ENCODE assay signal across 8 cellular contexts in genomic region chr7:105678811-105679495, GRCh38.
A peak's percentile ranks its signal among the peaks of the same experiment; 100 is the strongest.
DNase-seq lines count a peak whose midpoint lies in the region; ATAC-seq and TF ChIP-seq lines count a peak whose summit lies in the region.

No MANE protein-coding gene starts in this region.

- H3K27ac ChIP-seq in coronary artery (peak overlapping the region; percentile 41 to 78), transverse colon (peak overlapping the region; percentile 70 to 77 (median 75)), MM.1S (ENCODE audit: low read length) (no peak overlapping the region)

- peak; percentile 51 for ATAC-seq in GM21528 (IDR thresholded peaks at IDR 0.05; ENCODE audit: low FRiP score, unreplicated experiment)

- no peak for TF ChIP-seq EP300 in transverse colon (IDR thresholded peaks at IDR 0.05; ENCODE audit: low read depth)

- H2AFZ ChIP-seq in MM.1S (ENCODE audit: low read length): no peak overlapping the region

- TF ChIP-seq POLR2A in transverse colon (IDR thresholded peaks at IDR 0.05): peak; percentile 38

- H3K4me3 ChIP-seq in coronary artery (peak overlapping the region; percentile 68), transverse colon (peak overlapping the region in 3 of 4 donors; percentile 13 to 42 (median 33)), MM.1S (ENCODE audit: low read length) (no peak overlapping the region)

- H3K4me3 Mint-ChIP-seq in CD14-positive monocyte: peak overlapping the region; percentile 95 to 98
- no peak overlapping the region for H3K4me3 Mint-ChIP-seq in glutamatergic neuron (ENCODE audit: unreplicated experiment)

- no peaks in the 10 kb centered on the region for H3F3A ChIP-seq in MM.1S (ENCODE audit: insufficient read depth, low read length)

- no peaks in the 10 kb centered on the region for H4K20me1 ChIP-seq in MM.1S (ENCODE audit: insufficient read depth, low read length)

- in situ Hi-C loops in transverse colon (cut with MboI; ENCODE audit: low pct_ligation_motif_present in 1 of 4, low pct_unique_long_range_greater_than_20kb in 1 of 4, low sequenced_read_pairs in 3 of 4): no loop called here

- no peak overlapping the region for H3K4me2 ChIP-seq in MM.1S (ENCODE audit: low read depth, low read length)

- no peaks in the 10 kb centered on the region for H3K27me3 ChIP-seq in transverse colon
- H3K27me3 ChIP-seq in MM.1S (replicated peaks; ENCODE audit: insufficient read depth, low read length): no peaks in the 10 kb centered on the region

- H3K9me3 Mint-ChIP-seq in CD14-positive monocyte (no peaks in the 10 kb centered on the region), glutamatergic neuron (ENCODE audit: unreplicated experiment) (peaks cover 2% of the 10 kb centered on the region)

- TF ChIP-seq CTCF in CD14-positive monocyte (IDR thresholded peaks at IDR 0.05) (no peak), coronary artery (IDR thresholded peaks at IDR 0.05) (no peak), transverse colon (IDR thresholded peaks at IDR 0.05) (no peak), MM.1S (IDR thresholded peaks at IDR 0.05; ENCODE audit: low read length) (no peak), glutamatergic neuron (IDR thresholded peaks at IDR 0.05; ENCODE audit: partially characterized antibody, unreplicated experiment) (no peak)

- no peaks in the 10 kb centered on the region for H3K79me2 ChIP-seq in MM.1S (ENCODE audit: low read length)

- no peak overlapping the region for H3K9ac ChIP-seq in MM.1S (ENCODE audit: low read length)

- no peaks in the 10 kb centered on the region for H3K9me2 ChIP-seq in MM.1S (replicated peaks; ENCODE audit: insufficient read depth, low read length)

- no peaks in the 10 kb centered on the region for H3K36me3 ChIP-seq in transverse colon
- H3K36me3 ChIP-seq in MM.1S (replicated peaks; ENCODE audit: insufficient read depth, low read length): no peaks in the 10 kb centered on the region

- H3K27me3 Mint-ChIP-seq in CD14-positive monocyte (ENCODE audit: low read depth in 3 of 3) (no peaks in the 10 kb centered on the region), glutamatergic neuron (ENCODE audit: unreplicated experiment) (peaks cover 4% of the 10 kb centered on the region)

- peaks cover 14 to 49% (median 32%) of the 10 kb centered on the region in 4 donors for H3K4me1 ChIP-seq in transverse colon
- no peaks in the 10 kb centered on the region for H3K4me1 ChIP-seq in MM.1S (ENCODE audit: low read length)

- H3K4me1 Mint-ChIP-seq in CD14-positive monocyte (peaks cover 81% of the 10 kb centered on the region), glutamatergic neuron (ENCODE audit: low read depth, unreplicated experiment) (peaks cover 14% of the 10 kb centered on the region)

- H3K9me3 ChIP-seq in transverse colon: no peaks in the 10 kb centered on the region
- no peaks in the 10 kb centered on the region for H3K9me3 ChIP-seq in MM.1S (replicated peaks; ENCODE audit: insufficient read depth, low read length)

- peaks cover 4% of the 10 kb centered on the region in 2 donors for H3K36me3 Mint-ChIP-seq in CD14-positive monocyte
- H3K36me3 Mint-ChIP-seq in glutamatergic neuron (ENCODE audit: unreplicated experiment): peaks cover under 1% of the 10 kb centered on the region

- DNase-seq in CD14-positive monocyte (ENCODE audit: low spot score): peak; percentile 82
- DNase-seq in OCI-M2 (lab: John Stamatoyannopoulos, UW; ENCODE audit: unreplicated experiment): peak; percentile 40
- peak; percentile 85 for DNase-seq in coronary artery (ENCODE audit: low spot score)
- DNase-seq in midbrain (lab: John Stamatoyannopoulos, UW): peak; percentile 33
- peak; percentile 76 for DNase-seq in transverse colon
- no peak for DNase-seq in MM.1S
- no peak for DNase-seq in glutamatergic neuron

- H3K27ac Mint-ChIP-seq in CD14-positive monocyte (peak overlapping the region; percentile 94 to 98 (median 95)), glutamatergic neuron (ENCODE audit: unreplicated experiment) (no peak overlapping the region)

- intact Hi-C loops in CD14-positive monocyte (cut with micrococcal nuclease): loop anchor here in 1 of 2 donors (10.0 kb wide), 1 partner anchor 126 kb away; no protein-coding TSS in a partner anchor
- intact Hi-C loops in transverse colon (cut with DNase I; ENCODE audit: low total_unique reads): no loop called here

- 29 to 31% methylated on average over 4 to 25 of the region's 25 CpGs for WGBS in transverse colon (ENCODE audit: low coverage in 1 of 2), 2 donors

Comparison
In these comparisons a context has a peak if more than half of its experiments do, and no peak if none do; other contexts are left out.
1. DNase-seq: peak in CD14-positive monocyte (single experiment), OCI-M2 (single experiment), coronary artery (single experiment), midbrain (single experiment) and transverse colon (single experiment); none in MM.1S (single experiment) and glutamatergic neuron (single experiment).